8 cellular contexts compared by ENCODE assay signal in the genomic region with DNA sequence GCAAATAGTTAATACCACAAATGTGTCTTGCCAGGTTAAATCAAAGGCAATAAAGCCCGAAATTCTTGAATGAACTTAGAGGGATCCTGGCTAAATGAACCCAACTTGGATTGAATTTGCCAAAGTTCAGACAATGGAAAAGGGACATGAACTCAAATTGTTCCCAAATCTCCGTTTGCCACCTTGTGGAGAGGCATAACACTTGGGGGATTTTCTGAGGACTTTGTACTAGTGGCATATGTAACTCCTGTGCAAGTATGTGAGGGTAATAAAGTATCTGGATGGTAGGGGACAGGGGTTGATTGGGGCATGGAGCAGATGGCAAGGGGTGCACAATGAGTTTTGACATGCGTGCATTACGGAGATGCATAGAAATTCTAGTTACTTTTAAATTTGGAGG. TPM values are rescaled to one million over a fixed set of nuclear protein-coding genes. Genes with fewer than 3 reads are reported as not detected.
A peak's percentile ranks its signal among the peaks of the same experiment; 100 is the strongest.
DNase-seq lines count a peak whose midpoint lies in the region; TF ChIP-seq lines count a peak whose summit lies in the region.

No MANE protein-coding gene starts in this region.

- H3K36me3 ChIP-seq in left ventricle myocardium inferior (no peaks in the 10 kb centered on the region), vagina (no peaks in the 10 kb centered on the region)

- TF ChIP-seq POLR2A in vagina (IDR thresholded peaks at IDR 0.05), result no peak

- intact Hi-C loops in left ventricle myocardium inferior (cut with micrococcal nuclease) (no loop called here), cardiac septum (cut with DNase I) (loop anchor here (5.0 kb wide), 2 partner anchors 175 to 425 kb away; a partner anchor contains a TSS), vagina (cut with DNase I) (no loop called here)

- no peak for DNase-seq in left ventricle myocardium inferior
- DNase-seq in cardiac septum (ENCODE audit: low spot score), result no peak
- peak; percentile 40 for DNase-seq in medulla oblongata (ENCODE audit: extremely low spot score)
- DNase-seq in vagina (ENCODE audit: extremely low spot score in 2 of 2), result no peak
- no peak for DNase-seq in islet precursor cell
- no peak for DNase-seq in occipital lobe (lab: John Stamatoyannopoulos, UW)
- DNase-seq in SK-N-DZ (ENCODE audit: low spot score), result no peak

- H3K4me1 ChIP-seq in left ventricle myocardium inferior (peaks cover 49% of the 10 kb centered on the region), vagina (peaks cover 20% of the 10 kb centered on the region)

- no peak for TF ChIP-seq CTCF in left ventricle myocardium inferior (IDR thresholded peaks at IDR 0.05; ENCODE audit: borderline replicate concordance)
- TF ChIP-seq CTCF in brain (conservative IDR thresholded peaks at IDR 0.05), result no peak
- TF ChIP-seq CTCF in vagina (IDR thresholded peaks at IDR 0.05), result no peak

- H3K27me3 ChIP-seq in left ventricle myocardium inferior (ENCODE audit: low read depth) (no peaks in the 10 kb centered on the region), vagina (no peaks in the 10 kb centered on the region)

- H3K4me3 ChIP-seq in left ventricle myocardium inferior, result peak overlapping the region; percentile 85
- peak overlapping the region; percentile 68 to 78 for H3K4me3 ChIP-seq in vagina

- H3K4me3 Mint-ChIP-seq in brain, result peak overlapping the region; percentile 96 to 100 (median 99)

- H3K36me3 Mint-ChIP-seq in brain, result no peaks in the 10 kb centered on the region

- peaks cover 42% of the 10 kb centered on the region for H3K4me1 Mint-ChIP-seq in brain

- H3K27me3 Mint-ChIP-seq in brain, result peaks cover 27% of the 10 kb centered on the region

- H3K27ac ChIP-seq in left ventricle myocardium inferior (replicated peaks), result peak overlapping the region; percentile 98
- H3K27ac ChIP-seq in vagina, result peak overlapping the region; percentile 92

- peak overlapping the region; percentile 99 to 100 (median 99) for H3K27ac Mint-ChIP-seq in brain

- H3K9me3 ChIP-seq in left ventricle myocardium inferior (replicated peaks) (no peaks in the 10 kb centered on the region), vagina (no peaks in the 10 kb centered on the region)

- peaks cover 0 to 4% (median 0%) of the 10 kb centered on the region in 5 experiments for H3K9me3 Mint-ChIP-seq in brain

RNA-seq across cellular contexts. Expression of a gene that starts 1.3 kb away (rescaled TPM):
- total RNA-seq in left ventricle myocardium inferior (35.9 TPM), cardiac septum (36.5 TPM), vagina (17.9 TPM), occipital lobe (60.5 TPM)
- polyA plus RNA-seq in brain (ENCODE audit: insufficient read depth, low read depth, low replicate concordance), result 12.5 TPM
- polyA plus RNA-seq in SK-N-DZ (2014; cell fraction: cytosol; rRNA removed), result 11.2 and 13.6 TPM in 2 replicates
- polyA plus RNA-seq in SK-N-DZ (2014; cell fraction: nucleus; rRNA removed), result 6.2 and 8.6 TPM in 2 replicates
